Comparison of ENCODE assay signal across 15 cellular contexts in genomic region chr10:25501912-25502311, GRCh38.
DNase-seq lines count a peak whose midpoint lies in the region; ATAC-seq and TF ChIP-seq lines count a peak whose summit lies in the region.
"Had no signal": no experiment of that assay in that cellular context is flagged by ENCODE, and none has a peak within 500 bp of the region (broad histone marks: within the 10 kb centered on the region; RNA-seq: fewer than 3 reads in every experiment).

No MANE protein-coding gene starts in this region.

- H3K4ac ChIP-seq in mesendoderm (ENCODE audit: low read depth, low read length) = no peak overlapping the region

- TF ChIP-seq CTCF in retinal pigment epithelial cell (conservative IDR thresholded peaks at IDR 0.05; ENCODE audit: low read depth, low read length) = no peak

- H4K8ac ChIP-seq in mesendoderm (ENCODE audit: low read depth, low read length) = no peak overlapping the region

- H2BK15ac ChIP-seq in mesendoderm (replicated peaks; ENCODE audit: low read depth) = no peak overlapping the region

- H3K27me3 ChIP-seq in mesendoderm (ENCODE audit: insufficient read depth, low read length, poor library complexity) = no peaks in the 10 kb centered on the region

- H3K4me2 ChIP-seq in mesendoderm (ENCODE audit: low read length) = no peak overlapping the region
- H3K4me2 ChIP-seq: PC-9 had no signal

- H3K18ac ChIP-seq in mesendoderm (ENCODE audit: low read length) = no peak overlapping the region

- H3K4me3 ChIP-seq in mesendoderm (ENCODE audit: low read length) = no peak overlapping the region
- H3K4me3 ChIP-seq in retinal pigment epithelial cell (ENCODE audit: low read length) = no peak overlapping the region
- H3K4me3 ChIP-seq: PC-9 had no signal

- H2BK5ac ChIP-seq in mesendoderm (ENCODE audit: low read length) = no peak overlapping the region

- H3K56ac ChIP-seq in mesendoderm (ENCODE audit: low read length) = no peak overlapping the region

- no CpG with 5 or more reads among the region's 4 CpGs for WGBS in mesendoderm (ENCODE audit: extremely low coverage, insufficient coverage, low lambda C conversion rate)

- ATAC-seq in GM19328 (IDR thresholded peaks at IDR 0.05; ENCODE audit: unreplicated experiment) = no peak

- H3K79me1 ChIP-seq in mesendoderm (ENCODE audit: low read length) = no peaks in the 10 kb centered on the region

- no peaks in the 10 kb centered on the region for H3K36me3 ChIP-seq in mesendoderm (ENCODE audit: control insufficient read depth, insufficient read depth, low read length)

- no peak overlapping the region for H3K23ac ChIP-seq in mesendoderm (ENCODE audit: low read length)

- no peak overlapping the region for H2AK5ac ChIP-seq in mesendoderm (ENCODE audit: low read length)

- no peak overlapping the region for H2BK120ac ChIP-seq in mesendoderm (ENCODE audit: low read depth, low read length)

- no peak overlapping the region for H3K9ac ChIP-seq in mesendoderm (ENCODE audit: low read length)

- H3K27ac ChIP-seq in angular gyrus (ENCODE audit: low read depth, low read length) (peak overlapping the region; percentile 11), mesendoderm (ENCODE audit: low read depth, low read length) (no peak overlapping the region)
- H3K27ac ChIP-seq: PC-9 had no signal

- no peaks in the 10 kb centered on the region for H3K4me1 ChIP-seq in mesendoderm (ENCODE audit: control insufficient read depth, low read depth, low read length)
- H3K4me1 ChIP-seq: Caco-2 had no signal

- H4K5ac ChIP-seq in mesendoderm (ENCODE audit: low read length) = no peak overlapping the region

- H3K79me2 ChIP-seq in mesendoderm (ENCODE audit: control insufficient read depth, insufficient read depth, low read length) = no peaks in the 10 kb centered on the region

- DNase-seq in NCI-H226 = peak; percentile 41
- DNase-seq in mesendoderm = peak; percentile 41
- peak; percentile 68 for DNase-seq in retinal pigment epithelial cell (ENCODE audit: low read depth)
- no peak for DNase-seq in OCI-M2 (lab: John Stamatoyannopoulos, UW; ENCODE audit: unreplicated experiment)
- DNase-seq in NCI-H1105 (lab: John Stamatoyannopoulos, UW) = no peak
- DNase-seq: Caco-2; CD4-positive, CD25-positive, alpha-beta regulatory T cell; DMS153; HCEC 1CT; NCI-H1417; NCI-H187 treated with DMSO at 0.1 percent for 48 hours; NCI-H446 had no signal

Comparison
In these comparisons a context has a peak if more than half of its experiments do, and no peak if none do; other contexts are left out.
1. DNase-seq: peak in NCI-H226 (single experiment), mesendoderm (single experiment) and retinal pigment epithelial cell (single experiment); none in OCI-M2 (single experiment) and NCI-H1105 (single experiment).